In genomic region chr3:15728766-15729165, GRCh38 we compare ENCODE assay signal across 31 cellular contexts.
DNase-seq lines count a peak whose midpoint lies in the region; ATAC-seq and TF ChIP-seq lines count a peak whose summit lies in the region.
"Had no signal": no experiment of that assay in that cellular context is flagged by ENCODE, and none has a peak within 500 bp of the region (broad histone marks: within the 10 kb centered on the region; RNA-seq: fewer than 3 reads in every experiment).

No MANE protein-coding gene starts in this region.

- no peaks in the 10 kb centered on the region for H3K27me3 ChIP-seq in adipocyte (replicated peaks; ENCODE audit: control insufficient read depth, insufficient read depth, low read length)
- no peaks in the 10 kb centered on the region for H3K27me3 ChIP-seq in mesenchymal stem cell (ENCODE audit: control insufficient read depth in 1 of 2, insufficient read depth in 1 of 2, low read length in 2 of 2)
- H3K27me3 ChIP-seq in thyroid gland = no peaks in the 10 kb centered on the region
- H3K27me3 ChIP-seq: brain microvascular endothelial cell, foreskin keratinocyte, spleen, suprapubic skin had no signal

- H3K4ac ChIP-seq in mesenchymal stem cell (ENCODE audit: low read depth in 1 of 2, low read length in 2 of 2) = no peak overlapping the region

- H3K79me1 ChIP-seq in mesenchymal stem cell (replicated peaks; ENCODE audit: low read length, poor library complexity, severe bottlenecking) = peaks cover 20% of the 10 kb centered on the region

- H2BK15ac ChIP-seq in mesenchymal stem cell (ENCODE audit: low read depth, poor library complexity, severe bottlenecking) = no peak overlapping the region

- no peak overlapping the region for H2BK5ac ChIP-seq in mesenchymal stem cell (ENCODE audit: low read depth, low read length, poor library complexity, severe bottlenecking)

- H3K4me3 ChIP-seq in adipocyte (ENCODE audit: low read length) (no peak overlapping the region), epithelial cell of proximal tubule (ENCODE audit: low read depth, low read length) (no peak overlapping the region), mesenchymal stem cell (ENCODE audit: insufficient read depth in 1 of 2, low read depth in 1 of 2, low read length in 2 of 2) (no peak overlapping the region), thyroid gland (replicated peaks in 1 of 3) (no peak overlapping the region)
- H3K4me3 ChIP-seq: GM23338, spleen, suprapubic skin had no signal

- no peak overlapping the region for H3K23ac ChIP-seq in mesenchymal stem cell (ENCODE audit: low read length in 2 of 2)

- ATAC-seq in HG02840 (IDR thresholded peaks at IDR 0.05; ENCODE audit: low FRiP score, unreplicated experiment) = no peak
- ATAC-seq: foreskin keratinocyte, GM23338, natural killer cell, right cardiac atrium had no signal

- H3K9me3 ChIP-seq in adipocyte (ENCODE audit: control insufficient read depth, low read length) (no peaks in the 10 kb centered on the region), mesenchymal stem cell (ENCODE audit: control insufficient read depth, low read length) (no peaks in the 10 kb centered on the region), thyroid gland (no peaks in the 10 kb centered on the region)
- H3K9me3 ChIP-seq: spleen, suprapubic skin had no signal

- H4K91ac ChIP-seq in mesenchymal stem cell (ENCODE audit: low read length) = no peak overlapping the region

- H3K4me1 ChIP-seq in adipocyte (ENCODE audit: control insufficient read depth, insufficient read depth, low read length) (peaks cover 35% of the 10 kb centered on the region), mesenchymal stem cell (ENCODE audit: control insufficient read depth, insufficient read depth, low read depth, low read length) (peaks cover 8% of the 10 kb centered on the region), thyroid gland (peaks cover 11 to 34% of the 10 kb centered on the region in 2 donors)
- H3K4me1 ChIP-seq: spleen had no signal

- intact Hi-C loops in thyroid gland (cut with DNase I) = no loop called here

- no peak overlapping the region for H2AFZ ChIP-seq in mesenchymal stem cell (ENCODE audit: low read depth, low read length)
- H2AFZ ChIP-seq: GM23338 had no signal

- H2AK5ac ChIP-seq in mesenchymal stem cell (ENCODE audit: low read length, severe bottlenecking) = peak overlapping the region; percentile 59

- no peak for TF ChIP-seq POLR2A in thyroid gland (IDR thresholded peaks at IDR 0.05)

- no peak overlapping the region for H4K8ac ChIP-seq in mesenchymal stem cell (ENCODE audit: low read length)

- H3K27ac ChIP-seq in mesenchymal stem cell (ENCODE audit: low read length, poor library complexity, severe bottlenecking) (peak overlapping the region; percentile 30), thyroid gland (peak overlapping the region in 2 of 3 donors; percentile 25 to 59)
- H3K27ac ChIP-seq: brain microvascular endothelial cell, foreskin keratinocyte, HL-60, KMS-11, RWPE1, spleen, suprapubic skin had no signal

- H3K9ac ChIP-seq in adipocyte (ENCODE audit: low read length) (no peak overlapping the region), mesenchymal stem cell (ENCODE audit: low read length) (no peak overlapping the region)
- H3K9ac ChIP-seq: KMS-11 had no signal

- no peak overlapping the region for H3K18ac ChIP-seq in mesenchymal stem cell (ENCODE audit: low read depth in 1 of 2, low read length in 2 of 2)

- DNase-seq in adipocyte (ENCODE audit: low read depth) (peak; percentile 44), epithelial cell of proximal tubule (ENCODE audit: low read depth) (peak; percentile 74), mesenchymal stem cell (no peak), thyroid gland (peak; percentile 68 to 74), DMS114 treated with DMSO at 0.1 percent for 48 hours (lab: John Stamatoyannopoulos, UW; ENCODE audit: unreplicated experiment) (no peak), NCI-H345 (lab: John Stamatoyannopoulos, UW) (no peak)
- DNase-seq: activated CD4-positive, alpha-beta memory T cell treated with anti-CD3 and anti-CD28 coated beads, Interleukin-2, amount 10 ng/mL, durations not matched to agents 7 days and 5 days; activated CD4-positive, CD25-positive, alpha-beta regulatory T cell treated with anti-CD3 and anti-CD28 coated beads, Interleukin-2, amount 50 U/mL, for 72 hours; activated effector memory CD4-positive, alpha-beta T cell treated with Interleukin-2 at 50 U/mL for 16 hours; activated naive CD8-positive, alpha-beta T cell treated with anti-CD3 and anti-CD28 coated beads, Interleukin-2, amount 10 ng/mL, durations not matched to agents 7 days and 5 days; AML-193; brain microvascular endothelial cell; CD4-positive, alpha-beta T cell; effector CD4-positive, alpha-beta T cell; EL; foreskin keratinocyte; hippocampal formation; MM.1S; natural killer cell; NCI-H1417 treated with DMSO at 0.1 percent for 48 hours; NCI-H2081 treated with DMSO at 0.1 percent for 48 hours; NCI-H446; NCI-H82; right cardiac atrium; spleen had no signal

- H3K36me3 ChIP-seq in adipocyte (ENCODE audit: control insufficient read depth, insufficient read depth, low read length, severe bottlenecking) (peaks cover 80% of the 10 kb centered on the region), mesenchymal stem cell (ENCODE audit: control insufficient read depth in 1 of 2, insufficient read depth in 2 of 2, low read depth in 1 of 2, low read length in 2 of 2) (peaks cover 8 to 91% of the 10 kb centered on the region in 2 experiments), thyroid gland (no peaks in the 10 kb centered on the region)

- H3K14ac ChIP-seq in mesenchymal stem cell (ENCODE audit: low read length in 2 of 2) = no peak overlapping the region

- TF ChIP-seq CTCF in epithelial cell of proximal tubule (conservative IDR thresholded peaks at IDR 0.05; ENCODE audit: low read depth, low read length) = no peak
- TF ChIP-seq CTCF in thyroid gland (IDR thresholded peaks at IDR 0.05) = no peak

- H2BK120ac ChIP-seq in mesenchymal stem cell (ENCODE audit: low read depth, low read length) = no peak overlapping the region

- no peak overlapping the region for H2BK12ac ChIP-seq in mesenchymal stem cell (ENCODE audit: low read length in 2 of 2)

- H3K4me2 ChIP-seq in mesenchymal stem cell (ENCODE audit: low read length, poor library complexity, severe bottlenecking) = peak overlapping the region; percentile 17
- H3K4me2 ChIP-seq: GM23338, KMS-11 had no signal

Comparison
In these comparisons a context has a peak if more than half of its experiments do, and no peak if none do; other contexts are left out.
1. DNase-seq: peak in adipocyte (single experiment), epithelial cell of proximal tubule (single experiment) and thyroid gland (2 of 2); none in mesenchymal stem cell (single experiment), DMS114 treated with DMSO at 0.1 percent for 48 hours (single experiment) and NCI-H345 (single experiment).